In the genomic region with DNA sequence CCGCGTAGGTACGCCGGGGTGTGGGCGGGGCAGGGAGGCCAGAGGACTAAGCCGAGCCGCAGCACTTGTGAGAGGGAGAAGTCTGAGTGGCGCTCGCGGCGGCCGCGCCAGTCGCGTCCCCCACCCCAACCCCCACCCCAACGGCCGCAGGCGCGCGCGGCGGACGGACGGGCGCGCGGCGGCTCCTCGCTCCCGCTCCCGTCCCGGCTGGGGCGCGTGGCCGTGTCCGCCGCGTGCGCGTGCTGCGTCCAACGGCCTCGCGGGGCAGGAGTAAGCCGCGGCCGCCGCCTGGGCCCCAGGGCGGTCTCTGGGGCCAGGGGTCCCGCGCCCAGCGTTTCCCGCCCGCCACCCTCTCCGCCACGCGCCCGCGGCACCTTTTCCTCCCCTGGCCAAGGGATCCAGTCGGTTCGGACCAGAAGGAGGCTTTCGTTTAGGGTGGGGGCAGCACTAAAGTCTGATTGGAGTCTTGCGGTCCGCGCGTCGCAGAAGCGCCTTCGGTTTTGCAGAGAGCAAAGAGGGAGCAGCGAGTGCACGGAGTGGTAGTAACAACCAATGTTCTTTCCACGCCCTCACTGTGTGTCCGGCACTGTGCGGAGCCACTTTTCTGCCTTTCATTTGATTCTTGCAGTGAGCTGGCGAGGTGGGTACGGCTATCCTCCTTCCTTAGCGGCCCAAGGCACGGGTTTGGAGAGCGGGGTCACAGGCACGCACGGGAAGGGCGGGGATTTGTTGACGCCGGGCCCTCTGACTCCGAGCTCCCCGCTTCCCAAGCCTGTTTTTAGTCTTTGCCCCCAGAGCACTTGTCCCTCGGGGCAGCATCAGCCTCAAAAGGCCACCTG, we compare ENCODE assay signal across 1 cellular context.
A peak's percentile ranks its signal among the peaks of the same experiment; 100 is the strongest.
TF ChIP-seq lines count a peak whose summit lies in the region.

No MANE protein-coding gene starts in this region.

TF ChIP-seq in HepG2, 621 proteins besides CTCF, POLR2A, EP300 and RAD21 (continued from another document and continues in another):
- TF ChIP-seq, protein P1, sequence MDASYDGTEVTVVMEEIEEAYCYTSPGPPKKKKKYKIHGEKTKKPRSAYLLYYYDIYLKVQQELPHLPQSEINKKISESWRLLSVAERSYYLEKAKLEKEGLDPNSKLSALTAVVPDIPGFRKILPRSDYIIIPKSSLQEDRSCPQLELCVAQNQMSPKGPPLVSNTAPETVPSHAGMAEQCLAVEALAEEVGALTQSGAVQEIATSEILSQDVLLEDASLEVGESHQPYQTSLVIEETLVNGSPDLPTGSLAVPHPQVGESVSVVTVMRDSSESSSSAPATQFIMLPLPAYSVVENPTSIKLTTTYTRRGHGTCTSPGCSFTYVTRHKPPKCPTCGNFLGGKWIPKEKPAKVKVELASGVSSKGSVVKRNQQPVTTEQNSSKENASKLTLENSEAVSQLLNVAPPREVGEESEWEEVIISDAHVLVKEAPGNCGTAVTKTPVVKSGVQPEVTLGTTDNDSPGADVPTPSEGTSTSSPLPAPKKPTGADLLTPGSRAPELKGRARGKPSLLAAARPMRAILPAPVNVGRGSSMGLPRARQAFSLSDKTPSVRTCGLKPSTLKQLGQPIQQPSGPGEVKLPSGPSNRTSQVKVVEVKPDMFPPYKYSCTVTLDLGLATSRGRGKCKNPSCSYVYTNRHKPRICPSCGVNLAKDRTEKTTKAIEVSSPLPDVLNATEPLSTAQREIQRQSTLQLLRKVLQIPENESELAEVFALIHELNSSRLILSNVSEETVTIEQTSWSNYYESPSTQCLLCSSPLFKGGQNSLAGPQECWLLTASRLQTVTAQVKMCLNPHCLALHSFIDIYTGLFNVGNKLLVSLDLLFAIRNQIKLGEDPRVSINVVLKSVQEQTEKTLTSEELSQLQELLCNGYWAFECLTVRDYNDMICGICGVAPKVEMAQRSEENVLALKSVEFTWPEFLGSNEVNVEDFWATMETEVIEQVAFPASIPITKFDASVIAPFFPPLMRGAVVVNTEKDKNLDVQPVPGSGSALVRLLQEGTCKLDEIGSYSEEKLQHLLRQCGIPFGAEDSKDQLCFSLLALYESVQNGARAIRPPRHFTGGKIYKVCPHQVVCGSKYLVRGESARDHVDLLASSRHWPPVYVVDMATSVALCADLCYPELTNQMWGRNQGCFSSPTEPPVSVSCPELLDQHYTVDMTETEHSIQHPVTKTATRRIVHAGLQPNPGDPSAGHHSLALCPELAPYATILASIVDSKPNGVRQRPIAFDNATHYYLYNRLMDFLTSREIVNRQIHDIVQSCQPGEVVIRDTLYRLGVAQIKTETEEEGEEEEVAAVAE (CRISPR knock-in tag; IDR thresholded peaks at IDR 0.05; ENCODE audit: borderline replicate concordance): 0 out of 2 replicates have a peak, but pooled peaks have one; percentile 16
- TF ChIP-seq, protein P2, sequence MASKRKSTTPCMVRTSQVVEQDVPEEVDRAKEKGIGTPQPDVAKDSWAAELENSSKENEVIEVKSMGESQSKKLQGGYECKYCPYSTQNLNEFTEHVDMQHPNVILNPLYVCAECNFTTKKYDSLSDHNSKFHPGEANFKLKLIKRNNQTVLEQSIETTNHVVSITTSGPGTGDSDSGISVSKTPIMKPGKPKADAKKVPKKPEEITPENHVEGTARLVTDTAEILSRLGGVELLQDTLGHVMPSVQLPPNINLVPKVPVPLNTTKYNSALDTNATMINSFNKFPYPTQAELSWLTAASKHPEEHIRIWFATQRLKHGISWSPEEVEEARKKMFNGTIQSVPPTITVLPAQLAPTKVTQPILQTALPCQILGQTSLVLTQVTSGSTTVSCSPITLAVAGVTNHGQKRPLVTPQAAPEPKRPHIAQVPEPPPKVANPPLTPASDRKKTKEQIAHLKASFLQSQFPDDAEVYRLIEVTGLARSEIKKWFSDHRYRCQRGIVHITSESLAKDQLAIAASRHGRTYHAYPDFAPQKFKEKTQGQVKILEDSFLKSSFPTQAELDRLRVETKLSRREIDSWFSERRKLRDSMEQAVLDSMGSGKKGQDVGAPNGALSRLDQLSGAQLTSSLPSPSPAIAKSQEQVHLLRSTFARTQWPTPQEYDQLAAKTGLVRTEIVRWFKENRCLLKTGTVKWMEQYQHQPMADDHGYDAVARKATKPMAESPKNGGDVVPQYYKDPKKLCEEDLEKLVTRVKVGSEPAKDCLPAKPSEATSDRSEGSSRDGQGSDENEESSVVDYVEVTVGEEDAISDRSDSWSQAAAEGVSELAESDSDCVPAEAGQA (IDR thresholded peaks at IDR 0.05; ENCODE audit: low read depth): peak; percentile 6; the same call in 1 of the 2 replicates
- TF ChIP-seq, protein P2 (CRISPR knock-in tag; IDR thresholded peaks at IDR 0.05; ENCODE audit: borderline replicate concordance): no peak
- TF ChIP-seq SRSF4 (IDR thresholded peaks at IDR 0.05; ENCODE audit: low read depth, low read length, poor library complexity, severe bottlenecking): no peak
- no peak for TF ChIP-seq SMARCE1 (IDR thresholded peaks at IDR 0.05; ENCODE audit: borderline replicate concordance)
- peak; percentile 25; the same call in 1 of the 2 replicates for TF ChIP-seq ZC3H4 (CRISPR knock-in tag; IDR thresholded peaks at IDR 0.05; ENCODE audit: borderline replicate concordance)
- TF ChIP-seq, protein P3, sequence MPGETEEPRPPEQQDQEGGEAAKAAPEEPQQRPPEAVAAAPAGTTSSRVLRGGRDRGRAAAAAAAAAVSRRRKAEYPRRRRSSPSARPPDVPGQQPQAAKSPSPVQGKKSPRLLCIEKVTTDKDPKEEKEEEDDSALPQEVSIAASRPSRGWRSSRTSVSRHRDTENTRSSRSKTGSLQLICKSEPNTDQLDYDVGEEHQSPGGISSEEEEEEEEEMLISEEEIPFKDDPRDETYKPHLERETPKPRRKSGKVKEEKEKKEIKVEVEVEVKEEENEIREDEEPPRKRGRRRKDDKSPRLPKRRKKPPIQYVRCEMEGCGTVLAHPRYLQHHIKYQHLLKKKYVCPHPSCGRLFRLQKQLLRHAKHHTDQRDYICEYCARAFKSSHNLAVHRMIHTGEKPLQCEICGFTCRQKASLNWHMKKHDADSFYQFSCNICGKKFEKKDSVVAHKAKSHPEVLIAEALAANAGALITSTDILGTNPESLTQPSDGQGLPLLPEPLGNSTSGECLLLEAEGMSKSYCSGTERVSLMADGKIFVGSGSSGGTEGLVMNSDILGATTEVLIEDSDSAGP (CRISPR knock-in tag; IDR thresholded peaks at IDR 0.05; ENCODE audit: borderline replicate concordance): peak; percentile 20
- TF ChIP-seq, protein P4, sequence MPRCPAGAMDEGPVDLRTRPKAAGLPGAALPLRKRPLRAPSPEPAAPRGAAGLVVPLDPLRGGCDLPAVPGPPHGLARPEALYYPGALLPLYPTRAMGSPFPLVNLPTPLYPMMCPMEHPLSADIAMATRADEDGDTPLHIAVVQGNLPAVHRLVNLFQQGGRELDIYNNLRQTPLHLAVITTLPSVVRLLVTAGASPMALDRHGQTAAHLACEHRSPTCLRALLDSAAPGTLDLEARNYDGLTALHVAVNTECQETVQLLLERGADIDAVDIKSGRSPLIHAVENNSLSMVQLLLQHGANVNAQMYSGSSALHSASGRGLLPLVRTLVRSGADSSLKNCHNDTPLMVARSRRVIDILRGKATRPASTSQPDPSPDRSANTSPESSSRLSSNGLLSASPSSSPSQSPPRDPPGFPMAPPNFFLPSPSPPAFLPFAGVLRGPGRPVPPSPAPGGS (CRISPR knock-in tag; IDR thresholded peaks at IDR 0.05): 0 out of 2 replicates have a peak, but pooled peaks have one; percentile 16
- TF ChIP-seq, protein P5, sequence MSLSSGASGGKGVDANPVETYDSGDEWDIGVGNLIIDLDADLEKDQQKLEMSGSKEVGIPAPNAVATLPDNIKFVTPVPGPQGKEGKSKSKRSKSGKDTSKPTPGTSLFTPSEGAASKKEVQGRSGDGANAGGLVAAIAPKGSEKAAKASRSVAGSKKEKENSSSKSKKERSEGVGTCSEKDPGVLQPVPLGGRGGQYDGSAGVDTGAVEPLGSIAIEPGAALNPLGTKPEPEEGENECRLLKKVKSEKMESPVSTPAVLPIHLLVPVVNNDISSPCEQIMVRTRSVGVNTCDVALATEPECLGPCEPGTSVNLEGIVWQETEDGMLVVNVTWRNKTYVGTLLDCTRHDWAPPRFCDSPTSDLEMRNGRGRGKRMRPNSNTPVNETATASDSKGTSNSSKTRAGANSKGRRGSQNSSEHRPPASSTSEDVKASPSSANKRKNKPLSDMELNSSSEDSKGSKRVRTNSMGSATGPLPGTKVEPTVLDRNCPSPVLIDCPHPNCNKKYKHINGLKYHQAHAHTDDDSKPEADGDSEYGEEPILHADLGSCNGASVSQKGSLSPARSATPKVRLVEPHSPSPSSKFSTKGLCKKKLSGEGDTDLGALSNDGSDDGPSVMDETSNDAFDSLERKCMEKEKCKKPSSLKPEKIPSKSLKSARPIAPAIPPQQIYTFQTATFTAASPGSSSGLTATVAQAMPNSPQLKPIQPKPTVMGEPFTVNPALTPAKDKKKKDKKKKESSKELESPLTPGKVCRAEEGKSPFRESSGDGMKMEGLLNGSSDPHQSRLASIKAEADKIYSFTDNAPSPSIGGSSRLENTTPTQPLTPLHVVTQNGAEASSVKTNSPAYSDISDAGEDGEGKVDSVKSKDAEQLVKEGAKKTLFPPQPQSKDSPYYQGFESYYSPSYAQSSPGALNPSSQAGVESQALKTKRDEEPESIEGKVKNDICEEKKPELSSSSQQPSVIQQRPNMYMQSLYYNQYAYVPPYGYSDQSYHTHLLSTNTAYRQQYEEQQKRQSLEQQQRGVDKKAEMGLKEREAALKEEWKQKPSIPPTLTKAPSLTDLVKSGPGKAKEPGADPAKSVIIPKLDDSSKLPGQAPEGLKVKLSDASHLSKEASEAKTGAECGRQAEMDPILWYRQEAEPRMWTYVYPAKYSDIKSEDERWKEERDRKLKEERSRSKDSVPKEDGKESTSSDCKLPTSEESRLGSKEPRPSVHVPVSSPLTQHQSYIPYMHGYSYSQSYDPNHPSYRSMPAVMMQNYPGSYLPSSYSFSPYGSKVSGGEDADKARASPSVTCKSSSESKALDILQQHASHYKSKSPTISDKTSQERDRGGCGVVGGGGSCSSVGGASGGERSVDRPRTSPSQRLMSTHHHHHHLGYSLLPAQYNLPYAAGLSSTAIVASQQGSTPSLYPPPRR (CRISPR knock-in tag; IDR thresholded peaks at IDR 0.05; ENCODE audit: borderline replicate concordance): 0 out of 2 replicates have a peak, but pooled peaks have one; percentile 25
- 0 out of 2 replicates have a peak, but pooled peaks have one; percentile 51 for TF ChIP-seq ISX (CRISPR knock-in tag; conservative IDR thresholded peaks at IDR 0.05)
- TF ChIP-seq SOX6 (IDR thresholded peaks at IDR 0.05): no peak
- TF ChIP-seq SOX6 (CRISPR knock-in tag; IDR thresholded peaks at IDR 0.05): peak; percentile 19; the same call in 1 of the 2 replicates
- no peak for TF ChIP-seq ZNF282 (IDR thresholded peaks at IDR 0.05; ENCODE audit: partially characterized antibody)
- TF ChIP-seq ZFYVE20 (CRISPR knock-in tag; IDR thresholded peaks at IDR 0.05; ENCODE audit: borderline replicate concordance, low read depth): 0 out of 2 replicates have a peak, but pooled peaks have one; percentile 69
- TF ChIP-seq ZNF782 (CRISPR knock-in tag; IDR thresholded peaks at IDR 0.05; ENCODE audit: borderline replicate concordance): 0 out of 2 replicates have a peak, but pooled peaks have one; percentile 5
- TF ChIP-seq RBFOX2 (IDR thresholded peaks at IDR 0.05; ENCODE audit: low read depth, low read length): peak; percentile 82
- TF ChIP-seq, protein P6, sequence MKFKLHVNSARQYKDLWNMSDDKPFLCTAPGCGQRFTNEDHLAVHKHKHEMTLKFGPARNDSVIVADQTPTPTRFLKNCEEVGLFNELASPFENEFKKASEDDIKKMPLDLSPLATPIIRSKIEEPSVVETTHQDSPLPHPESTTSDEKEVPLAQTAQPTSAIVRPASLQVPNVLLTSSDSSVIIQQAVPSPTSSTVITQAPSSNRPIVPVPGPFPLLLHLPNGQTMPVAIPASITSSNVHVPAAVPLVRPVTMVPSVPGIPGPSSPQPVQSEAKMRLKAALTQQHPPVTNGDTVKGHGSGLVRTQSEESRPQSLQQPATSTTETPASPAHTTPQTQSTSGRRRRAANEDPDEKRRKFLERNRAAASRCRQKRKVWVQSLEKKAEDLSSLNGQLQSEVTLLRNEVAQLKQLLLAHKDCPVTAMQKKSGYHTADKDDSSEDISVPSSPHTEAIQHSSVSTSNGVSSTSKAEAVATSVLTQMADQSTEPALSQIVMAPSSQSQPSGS (CRISPR knock-in tag; IDR thresholded peaks at IDR 0.05): peak; percentile 60; the same call in 1 of the 2 replicates
- TF ChIP-seq SP2 (CRISPR knock-in tag; IDR thresholded peaks at IDR 0.05): no peak
- TF ChIP-seq ZSCAN21 (CRISPR knock-in tag; IDR thresholded peaks at IDR 0.05; ENCODE audit: borderline replicate concordance): 0 out of 2 replicates have a peak, but pooled peaks have one; percentile 53
- no peak for TF ChIP-seq MATR3 (CRISPR knock-in tag; IDR thresholded peaks at IDR 0.05)
- TF ChIP-seq HIVEP1 (CRISPR knock-in tag; IDR thresholded peaks at IDR 0.05): 0 out of 2 replicates have a peak, but pooled peaks have one; percentile 35
- TF ChIP-seq ZNF772 (CRISPR knock-in tag; IDR thresholded peaks at IDR 0.05): no peak; the same call in 1 of the 2 replicates
- TF ChIP-seq ZNF30 (CRISPR knock-in tag; IDR thresholded peaks at IDR 0.05): 0 out of 2 replicates have a peak, but pooled peaks have one; percentile 48
- TF ChIP-seq KAT7 (CRISPR knock-in tag; IDR thresholded peaks at IDR 0.05; ENCODE audit: borderline replicate concordance): peak; percentile 20; the same call in 1 of the 2 replicates
- no peak for TF ChIP-seq GATAD2A (CRISPR knock-in tag; IDR thresholded peaks at IDR 0.05)
- TF ChIP-seq, protein P7, sequence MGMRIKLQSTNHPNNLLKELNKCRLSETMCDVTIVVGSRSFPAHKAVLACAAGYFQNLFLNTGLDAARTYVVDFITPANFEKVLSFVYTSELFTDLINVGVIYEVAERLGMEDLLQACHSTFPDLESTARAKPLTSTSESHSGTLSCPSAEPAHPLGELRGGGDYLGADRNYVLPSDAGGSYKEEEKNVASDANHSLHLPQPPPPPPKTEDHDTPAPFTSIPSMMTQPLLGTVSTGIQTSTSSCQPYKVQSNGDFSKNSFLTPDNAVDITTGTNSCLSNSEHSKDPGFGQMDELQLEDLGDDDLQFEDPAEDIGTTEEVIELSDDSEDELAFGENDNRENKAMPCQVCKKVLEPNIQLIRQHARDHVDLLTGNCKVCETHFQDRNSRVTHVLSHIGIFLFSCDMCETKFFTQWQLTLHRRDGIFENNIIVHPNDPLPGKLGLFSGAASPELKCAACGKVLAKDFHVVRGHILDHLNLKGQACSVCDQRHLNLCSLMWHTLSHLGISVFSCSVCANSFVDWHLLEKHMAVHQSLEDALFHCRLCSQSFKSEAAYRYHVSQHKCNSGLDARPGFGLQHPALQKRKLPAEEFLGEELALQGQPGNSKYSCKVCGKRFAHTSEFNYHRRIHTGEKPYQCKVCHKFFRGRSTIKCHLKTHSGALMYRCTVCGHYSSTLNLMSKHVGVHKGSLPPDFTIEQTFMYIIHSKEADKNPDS (CRISPR knock-in tag; IDR thresholded peaks at IDR 0.05): peak; percentile 4; the same call in 1 of the 2 replicates
- no peak for TF ChIP-seq RCOR2 (CRISPR knock-in tag; IDR thresholded peaks at IDR 0.05)
